In the genomic region with DNA sequence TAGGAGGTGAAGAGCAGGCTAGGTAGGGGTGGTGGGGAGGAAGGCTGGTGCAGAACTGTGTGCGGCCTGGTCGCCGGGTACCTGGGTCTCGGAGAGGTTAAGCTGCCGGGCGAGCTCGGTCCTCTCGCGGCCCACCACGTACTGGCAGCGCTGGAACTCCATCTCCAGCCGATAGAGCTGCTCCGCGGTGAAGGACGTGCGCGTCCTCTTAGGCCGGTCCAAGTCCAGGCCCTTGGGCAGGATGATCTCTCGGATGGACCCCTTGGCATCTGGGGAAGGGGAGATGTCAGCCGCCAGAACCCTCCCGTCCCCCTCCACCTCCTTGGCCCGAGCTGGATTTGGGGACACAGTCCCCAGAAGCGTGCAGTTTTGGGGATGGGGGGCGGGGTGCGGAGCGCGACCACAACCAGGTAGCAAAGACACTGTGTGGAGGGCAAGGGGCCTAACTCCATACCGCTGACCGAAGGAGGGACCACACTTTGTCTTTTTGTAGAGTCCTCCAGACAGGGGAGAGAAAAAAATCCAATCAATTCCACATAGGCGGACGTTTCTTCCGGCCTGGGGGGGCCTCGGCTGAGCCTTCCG, we compare ENCODE assay signal across 13 cellular contexts. TPM values are rescaled to one million over a fixed set of nuclear protein-coding genes. Genes with fewer than 3 reads are reported as not detected.
DNase-seq lines count a peak whose midpoint lies in the region; ATAC-seq and TF ChIP-seq lines count a peak whose summit lies in the region.
"Had no signal": no experiment of that assay in that cellular context is flagged by ENCODE, and none has a peak within 500 bp of the region (broad histone marks: within the 10 kb centered on the region; RNA-seq: fewer than 3 reads in every experiment).

No MANE protein-coding gene starts in this region.

- peaks cover 16% of the 10 kb centered on the region for H3K9me3 Mint-ChIP-seq in glutamatergic neuron (ENCODE audit: unreplicated experiment)

- H3K27me3 Mint-ChIP-seq in glutamatergic neuron (ENCODE audit: unreplicated experiment): peaks cover 46% of the 10 kb centered on the region

- no peak overlapping the region for H3K27ac Mint-ChIP-seq in glutamatergic neuron (ENCODE audit: unreplicated experiment)

- H3K4me1 Mint-ChIP-seq in glutamatergic neuron (ENCODE audit: low read depth, unreplicated experiment): peaks cover 16% of the 10 kb centered on the region

- no peak overlapping the region for H3K9ac ChIP-seq in NT2/D1 (ENCODE audit: insufficient read length, low read depth)

- H3K9me3 ChIP-seq in NT2/D1 (ENCODE audit: insufficient read depth, low read length) (no peaks in the 10 kb centered on the region), psoas muscle (no peaks in the 10 kb centered on the region)

- intact Hi-C loops in psoas muscle (cut with DNase I): no loop called here

- no peak for ATAC-seq in psoas muscle
- ATAC-seq in HG03439 (IDR thresholded peaks at IDR 0.05; ENCODE audit: unreplicated experiment): no peak
- ATAC-seq in GM21447 (IDR thresholded peaks at IDR 0.05; ENCODE audit: unreplicated experiment): no peak

- peak overlapping the region; percentile 73 for H3K4me3 Mint-ChIP-seq in glutamatergic neuron (ENCODE audit: unreplicated experiment)

- H3K27ac ChIP-seq in psoas muscle: no peak overlapping the region

- 60 to 68% (median 65%) methylated on average over 33 to 34 of the region's 34 CpGs for WGBS in psoas muscle, 3 donors

- DNase-seq in GM20000 (ENCODE audit: low spot score) (peak; percentile 29), NT2/D1 (ENCODE audit: low read depth, low spot score) (no peak), glutamatergic neuron (no peak), psoas muscle (no peak), NCI-H446 (lab: John Stamatoyannopoulos, UW) (no peak), ecto neural progenitor cell (ENCODE audit: low spot score) (no peak)
- DNase-seq: HCEC 1CT; NCI-H2107; stimulated activated CD4-positive, alpha-beta T cell treated with anti-CD3 and anti-CD28 coated beads, Interleukin-2, amount 100 ng/mL, for 48 hours had no signal

- H3K36me3 Mint-ChIP-seq in glutamatergic neuron (ENCODE audit: unreplicated experiment): no peaks in the 10 kb centered on the region

- H3K27me3 ChIP-seq in NT2/D1 (ENCODE audit: insufficient read depth, insufficient read length) (peaks cover 97% of the 10 kb centered on the region), psoas muscle (ENCODE audit: insufficient read depth in 3 of 3, low read length in 2 of 3) (peaks cover 3 to 94% (median 51%) of the 10 kb centered on the region in 3 donors)

- H3K36me3 ChIP-seq in NT2/D1 (ENCODE audit: insufficient read depth, insufficient read length, low read length) (no peaks in the 10 kb centered on the region), psoas muscle (ENCODE audit: insufficient read depth in 1 of 2, low read depth in 1 of 2) (no peaks in the 10 kb centered on the region)

- TF ChIP-seq CTCF in GM20000 (IDR thresholded peaks at IDR 0.05; ENCODE audit: extremely low read depth, missing control alignments) (no peak), glutamatergic neuron (IDR thresholded peaks at IDR 0.05; ENCODE audit: partially characterized antibody, unreplicated experiment) (no peak), psoas muscle (IDR thresholded peaks at IDR 0.05) (no peak)

- H3K4me1 ChIP-seq in NT2/D1 (ENCODE audit: insufficient read depth, insufficient read length) (peaks cover 5% of the 10 kb centered on the region), psoas muscle (no peaks in the 10 kb centered on the region)

- peak overlapping the region; percentile 46 for H3K4me3 ChIP-seq in NT2/D1 (ENCODE audit: insufficient read length, low read depth)
- H3K4me3 ChIP-seq in psoas muscle: peak overlapping the region; percentile 56

RNA-seq across cellular contexts. Expression of a gene that starts 1.6 kb away (rescaled TPM):
- 0.27 TPM for total RNA-seq in glutamatergic neuron (ENCODE audit: unreplicated experiment)
- not detected for total RNA-seq in psoas muscle
- polyA plus RNA-seq in psoas muscle: not detected
- total RNA-seq: Calu3, OCI-LY7 had no signal
